32 cellular contexts compared by ENCODE assay signal in the genomic region with DNA sequence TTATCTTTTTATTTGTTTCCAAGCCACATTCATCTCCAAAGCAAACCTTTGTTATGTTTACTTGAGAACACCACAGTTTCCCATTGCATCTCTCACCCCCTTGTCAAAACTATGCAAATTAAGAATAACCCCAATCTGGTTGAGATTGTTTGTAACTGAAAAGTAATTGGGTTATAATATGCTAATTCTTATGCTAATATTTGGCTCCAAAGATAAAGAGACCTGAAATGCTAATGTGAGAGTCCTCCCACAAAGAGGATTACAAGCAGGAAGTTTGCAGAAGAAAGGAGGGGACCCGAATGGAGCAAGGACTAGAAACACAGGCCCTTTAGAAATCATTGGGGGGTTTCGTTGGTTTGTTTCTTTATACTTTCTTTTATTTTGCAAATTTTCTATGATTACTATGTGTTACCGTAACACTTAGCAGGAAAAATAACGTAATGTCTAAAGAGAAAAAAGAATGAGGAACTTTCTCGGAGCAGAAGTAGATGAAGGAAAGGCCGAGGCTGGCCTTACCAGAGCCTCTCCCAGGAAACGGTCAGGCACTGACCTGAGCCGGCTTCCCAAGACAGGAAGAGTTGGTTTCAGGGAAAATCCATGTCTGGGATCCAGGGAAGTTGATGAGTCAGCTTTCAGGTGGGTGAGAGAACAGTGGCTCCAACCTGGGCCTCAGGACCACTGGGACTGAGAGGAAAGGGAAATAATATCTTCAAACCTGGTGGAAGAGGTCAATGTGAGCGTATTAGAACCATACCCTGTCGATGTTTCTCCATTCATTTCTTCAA.
DNase-seq lines count a peak whose midpoint lies in the region; ATAC-seq, FAIRE-seq and TF ChIP-seq lines count a peak whose summit lies in the region.
"Had no signal": no experiment of that assay in that cellular context is flagged by ENCODE, and none has a peak within 500 bp of the region (broad histone marks: within the 10 kb centered on the region; RNA-seq: fewer than 3 reads in every experiment).

No MANE protein-coding gene starts in this region.

- no peaks in the 10 kb centered on the region for H3K27me3 Mint-ChIP-seq in CD4-positive, alpha-beta memory T cell
- H3K27me3 Mint-ChIP-seq in neural progenitor cell (ENCODE audit: insufficient read depth, low read depth), result no peaks in the 10 kb centered on the region
- H3K27me3 Mint-ChIP-seq: activated naive CD8-positive, alpha-beta T cell had no signal

- H3K27ac Mint-ChIP-seq in CD4-positive, alpha-beta memory T cell, result peak overlapping the region in 5 of 7 donors; percentile 38 to 77 (median 70)
- no peak overlapping the region for H3K27ac Mint-ChIP-seq in neural progenitor cell
- H3K27ac Mint-ChIP-seq: activated naive CD8-positive, alpha-beta T cell; HFFc6 had no signal

- peaks cover 46% of the 10 kb centered on the region for H3K4me1 ChIP-seq in CD4-positive, alpha-beta memory T cell (ENCODE audit: insufficient read depth, low read length)
- H3K4me1 ChIP-seq in HUES6 (ENCODE audit: control insufficient read depth, insufficient read depth, low read length), result peaks cover 30% of the 10 kb centered on the region
- H3K4me1 ChIP-seq in H1 (replicated peaks in 1 of 4; ENCODE audit: control insufficient read depth in 3 of 4, insufficient read depth in 4 of 4, low read length in 3 of 4), result peaks cover 2 to 17% (median 9%) of the 10 kb centered on the region in 4 experiments; a peak in 6 of 7 replicates
- peaks cover 10% of the 10 kb centered on the region for H3K4me1 ChIP-seq in neural progenitor cell
- H3K4me1 ChIP-seq in upper lobe of left lung, result no peaks in the 10 kb centered on the region
- H3K4me1 ChIP-seq: BE2C, left lung, uterus had no signal

- POLR2A ChIA-PET in CD4-positive, alpha-beta memory T cell (lab: Charles Lee; ENCODE audit: partially characterized antibody), result interaction anchor here (10.2 kb wide), 1 partner anchor 14 kb away, joined by 247 read pairs; no protein-coding TSS in a partner anchor
- POLR2A ChIA-PET in H1 (lab: Charles Lee; ENCODE audit: partially characterized antibody), result interaction anchor here (1.3 kb wide), 1 partner anchor 20 kb away, joined by 4 read pairs; no protein-coding TSS in a partner anchor

- H2AK5ac ChIP-seq in H1 (ENCODE audit: low read depth, low read length), result no peak overlapping the region

- no peak overlapping the region for H2BK5ac ChIP-seq in H1 (ENCODE audit: low read depth, low read length)

- H3K23ac ChIP-seq in H1 (ENCODE audit: insufficient read length), result no peak overlapping the region

- no peaks in the 10 kb centered on the region for H3K36me3 ChIP-seq in CD4-positive, alpha-beta memory T cell (ENCODE audit: insufficient read depth, low read length)
- H3K36me3 ChIP-seq in HUES6 (ENCODE audit: control insufficient read depth, insufficient read depth, low read length), result no peaks in the 10 kb centered on the region
- H3K36me3 ChIP-seq in H1 (ENCODE audit: control insufficient read depth in 2 of 4, insufficient read depth in 4 of 4, low read length in 3 of 4), result no peaks in the 10 kb centered on the region
- H3K36me3 ChIP-seq in neural progenitor cell, result no peaks in the 10 kb centered on the region
- no peaks in the 10 kb centered on the region for H3K36me3 ChIP-seq in upper lobe of left lung
- H3K36me3 ChIP-seq: BE2C, left lung, uterus had no signal

- no peaks in the 10 kb centered on the region for H3K27me3 ChIP-seq in CD4-positive, alpha-beta memory T cell (ENCODE audit: insufficient read depth, low read length)
- H3K27me3 ChIP-seq in HUES6 (ENCODE audit: control insufficient read depth, insufficient read depth, low read length) (no peaks in the 10 kb centered on the region; the same call in 1 of the 2 replicates), H1 (replicated peaks in 1 of 4; ENCODE audit: control insufficient read depth in 3 of 4, extremely low read depth in 1 of 4, insufficient read depth in 3 of 4, low read length in 3 of 4) (peaks cover 0 to 16% (median 10%) of the 10 kb centered on the region in 4 experiments; a peak in 3 of 7 replicates), neural progenitor cell (no peaks in the 10 kb centered on the region), upper lobe of left lung (no peaks in the 10 kb centered on the region)
- H3K27me3 ChIP-seq: BE2C, hepatocyte, testis, uterus had no signal

- H4K20me1 ChIP-seq in H1 (replicated peaks in 1 of 2; ENCODE audit: control insufficient read depth in 1 of 2, insufficient read depth in 2 of 2, low read length in 2 of 2) (no peaks in the 10 kb centered on the region), neural progenitor cell (ENCODE audit: low read depth) (no peaks in the 10 kb centered on the region)

- H3K9ac ChIP-seq in HUES6 (ENCODE audit: low read length) (no peak overlapping the region), H1 (replicated peaks in 1 of 4; ENCODE audit: extremely low read depth in 1 of 4, low read depth in 3 of 4, low read length in 3 of 4) (no peak overlapping the region), neural progenitor cell (no peak overlapping the region)
- H3K9ac ChIP-seq: SK-N-SH had no signal

- H3K79me1 ChIP-seq in H1 (ENCODE audit: low read depth, low read length), result no peaks in the 10 kb centered on the region

- CTCF ChIA-PET in CD4-positive, alpha-beta memory T cell (lab: Charles Lee; ENCODE audit: partially characterized antibody), result interaction anchor here (10.8 to 12.7 kb wide), 2 partner anchors 21 to 169 kb away, joined by 231 to 258 read pairs; no protein-coding TSS in a partner anchor
- CTCF ChIA-PET in H1 (lab: Charles Lee; ENCODE audit: partially characterized antibody), result interaction anchor here (0.6 to 2.1 kb wide), 7 partner anchors 8 to 179 kb away, joined by 3 to 5 read pairs (median 3); no protein-coding TSS in a partner anchor

- no peaks in the 10 kb centered on the region for H3F3A ChIP-seq in neural progenitor cell (ENCODE audit: low read depth)

- TF ChIP-seq CTCF in H1 (IDR thresholded peaks at IDR 0.05; ENCODE audit: control extremely low read depth in 1 of 3, insufficient read depth in 1 of 3, low read depth in 1 of 3, low read length in 3 of 3), result no peak
- TF ChIP-seq CTCF in neural progenitor cell (IDR thresholded peaks at IDR 0.05), result no peak
- TF ChIP-seq CTCF in upper lobe of left lung (IDR thresholded peaks at IDR 0.05), result no peak

- ATAC-seq in upper lobe of left lung (ENCODE audit: low FRiP score in 2 of 2) (no peak), GM18867 (IDR thresholded peaks at IDR 0.05; ENCODE audit: unreplicated experiment) (no peak)
- ATAC-seq: left lung; Right ventricle myocardium inferior; stimulated activated naive CD8-positive, alpha-beta T cell treated with anti-CD3 and anti-CD28 coated beads, Interleukin-15, Interleukin-2, amounts not matched to agents 100 U/mL and 50 U/mL, for 24 hours had no signal

- H3K9me3 ChIP-seq in CD4-positive, alpha-beta memory T cell (ENCODE audit: control insufficient read depth in 1 of 2, low read length in 2 of 2), result no peaks in the 10 kb centered on the region
- no peaks in the 10 kb centered on the region for H3K9me3 ChIP-seq in HUES6 (ENCODE audit: control insufficient read depth, insufficient read depth, low read depth, low read length)
- no peaks in the 10 kb centered on the region for H3K9me3 ChIP-seq in H1 (ENCODE audit: insufficient read depth in 2 of 2, low read depth in 1 of 2, low read length in 1 of 2)
- no peaks in the 10 kb centered on the region for H3K9me3 ChIP-seq in neural progenitor cell (ENCODE audit: low read depth)
- H3K9me3 ChIP-seq in upper lobe of left lung, result no peaks in the 10 kb centered on the region
- H3K9me3 ChIP-seq: BE2C, left lung, SK-N-SH, testis, uterus had no signal

- H2BK12ac ChIP-seq in H1 (ENCODE audit: low read depth, low read length), result peak overlapping the region; percentile 92; the same call in 1 of the 2 replicates

- peaks cover 31 to 64% (median 44%) of the 10 kb centered on the region in 4 donors for H3K4me1 Mint-ChIP-seq in CD4-positive, alpha-beta memory T cell
- H3K4me1 Mint-ChIP-seq in neural progenitor cell, result peaks cover 7% of the 10 kb centered on the region

- H4K5ac ChIP-seq in H1 (ENCODE audit: insufficient read length, low read depth, low read length), result no peak overlapping the region

- intact Hi-C loops in CD4-positive, alpha-beta memory T cell (cut with micrococcal nuclease), result no loop called here

- no peak overlapping the region for H3K27ac ChIP-seq in CD4-positive, alpha-beta memory T cell (ENCODE audit: low read depth, low read length)
- 0 out of 2 replicates have a peak overlapping the region, but pooled peaks have one; percentile 2 for H3K27ac ChIP-seq in HUES6 (ENCODE audit: low read depth, low read length)
- no peak overlapping the region for H3K27ac ChIP-seq in H1 (ENCODE audit: low read depth, low read length)
- no peak overlapping the region for H3K27ac ChIP-seq in neural progenitor cell
- no peak overlapping the region for H3K27ac ChIP-seq in upper lobe of left lung
- H3K27ac ChIP-seq: hepatocyte, testis, uterus had no signal

- no peak for TF ChIP-seq POLR2A in H1 (IDR thresholded peaks at IDR 0.05; ENCODE audit: control extremely low read depth in 1 of 2, low read depth in 2 of 2, low read length in 2 of 2)
- no peak for TF ChIP-seq POLR2A in upper lobe of left lung (IDR thresholded peaks at IDR 0.05)

- no peaks in the 10 kb centered on the region for H3K9me3 Mint-ChIP-seq in CD4-positive, alpha-beta memory T cell
- peaks cover 6% of the 10 kb centered on the region for H3K9me3 Mint-ChIP-seq in neural progenitor cell
- H3K9me3 Mint-ChIP-seq: HFFc6 had no signal

- no peak overlapping the region for H2AFZ ChIP-seq in H1 (ENCODE audit: low read length)
- H2AFZ ChIP-seq in neural progenitor cell (replicated peaks), result peak overlapping the region; percentile 66
- H2AFZ ChIP-seq: hepatocyte had no signal

- TF ChIP-seq RAD21 in H1 (IDR thresholded peaks at IDR 0.05 in 1 of 2, conservative IDR thresholded peaks at IDR 0.05 in 1 of 2; ENCODE audit: low read depth in 2 of 2, low read length in 2 of 2), result no peak

- H3K18ac ChIP-seq in H1 (ENCODE audit: extremely low read depth, low read length), result 0 out of 2 replicates have a peak overlapping the region, but pooled peaks have one; percentile 38

- no peak overlapping the region for H2BK120ac ChIP-seq in H1 (replicated peaks; ENCODE audit: low read depth, low read length)

- FAIRE-seq in H1 (lab: Jason Lieb, UNC), result no peak
- FAIRE-seq: endothelial cell of umbilical vein, GM12892, small intestine had no signal

- H4K8ac ChIP-seq in H1 (ENCODE audit: extremely low read depth, insufficient read depth, low read length), result no peak overlapping the region

- TF ChIP-seq EP300 in H1 (IDR thresholded peaks at IDR 0.05; ENCODE audit: borderline replicate concordance in 1 of 2, low read depth in 2 of 2, low read length in 2 of 2), result no peak
- TF ChIP-seq EP300 in upper lobe of left lung (IDR thresholded peaks at IDR 0.05), result no peak

- peak overlapping the region in 2 of 8 donors; percentile 25 to 32 for H3K4me3 Mint-ChIP-seq in CD4-positive, alpha-beta memory T cell
- H3K4me3 Mint-ChIP-seq in neural progenitor cell, result no peak overlapping the region
- H3K4me3 Mint-ChIP-seq: activated naive CD8-positive, alpha-beta T cell; HFFc6 had no signal

- H2BK15ac ChIP-seq in H1 (ENCODE audit: low read length), result 0 out of 2 replicates have a peak overlapping the region, but pooled peaks have one; percentile 46

- 50% methylated on average over 10 of the region's 10 CpGs; no CpG with 5 or more reads in 1 of the 2 experiments for WGBS in H1 (ENCODE audit: extremely low coverage in 1 of 2, insufficient coverage in 1 of 2, insufficient read length in 1 of 2, insufficient replicate concordance in 2 of 2, low coverage in 1 of 2, low lambda C conversion rate in 2 of 2, missing lambda C conversion rate in 1 of 2), 2 experiments
- 59 to 63% methylated on average over 10 of the region's 10 CpGs for whole genome bisulfite sequencing in upper lobe of left lung, 2 donors

- no peaks in the 10 kb centered on the region; the same call in 1 of the 2 replicates for H3K23me2 ChIP-seq in H1 (ENCODE audit: low read depth, low read length)

- peak overlapping the region; percentile 88; the same call in 1 of the 2 replicates for H2BK20ac ChIP-seq in H1 (ENCODE audit: low read length)

- no peak overlapping the region for H3K4me3 ChIP-seq in CD4-positive, alpha-beta memory T cell (ENCODE audit: low read length in 2 of 2)
- H3K4me3 ChIP-seq in HUES6 (ENCODE audit: low read depth, low read length), result no peak overlapping the region
- H3K4me3 ChIP-seq in H1 (ENCODE audit: extremely low read depth in 1 of 4, insufficient read depth in 2 of 4, low read depth in 3 of 4, low read length in 4 of 4), result 0 out of 8 replicates have a peak overlapping the region, but pooled peaks of 1 of the 4 experiments have one; percentile 7
- H3K4me3 ChIP-seq in neural progenitor cell, result no peak overlapping the region
- H3K4me3 ChIP-seq in upper lobe of left lung, result no peak overlapping the region
- H3K4me3 ChIP-seq: hepatocyte, left lung, testis, uterus had no signal

- H3K14ac ChIP-seq in H1 (ENCODE audit: insufficient read length), result no peak overlapping the region

- no peak overlapping the region for H3K4ac ChIP-seq in H1 (replicated peaks; ENCODE audit: insufficient read length, low read depth, low read length)

- H3K36me3 Mint-ChIP-seq in CD4-positive, alpha-beta memory T cell, result peaks cover 18 to 56% of the 10 kb centered on the region in 2 donors
- H3K36me3 Mint-ChIP-seq in neural progenitor cell, result no peaks in the 10 kb centered on the region
- H3K36me3 Mint-ChIP-seq: activated naive CD8-positive, alpha-beta T cell had no signal

- peak overlapping the region in 1 of 2 experiments; percentile 13; a peak in 1 of 4 replicates for H3K4me2 ChIP-seq in H1 (ENCODE audit: insufficient read depth in 1 of 2, low read depth in 2 of 2, low read length in 2 of 2)
- H3K4me2 ChIP-seq in neural progenitor cell, result no peak overlapping the region
- H3K4me2 ChIP-seq: hepatocyte, SK-N-SH had no signal

- H3K56ac ChIP-seq in H1 (replicated peaks; ENCODE audit: insufficient read length, low read depth, low read length), result no peak overlapping the region

- H4K91ac ChIP-seq in H1 (replicated peaks; ENCODE audit: insufficient read length, low read length), result no peak overlapping the region

- H3K79me2 ChIP-seq in H1 (ENCODE audit: control insufficient read depth in 1 of 2, insufficient read depth in 2 of 2, low read length in 2 of 2) (no peaks in the 10 kb centered on the region), neural progenitor cell (ENCODE audit: low read depth) (no peaks in the 10 kb centered on the region)
- H3K79me2 ChIP-seq: hepatocyte had no signal

- DNase-seq in CD4-positive, alpha-beta memory T cell, result no peak
- DNase-seq in H1 (ENCODE audit: low read depth in 1 of 2, low spot score in 2 of 2) (no peak), neural progenitor cell (ENCODE audit: low spot score) (no peak), upper lobe of left lung (no peak), NCI-H2171 treated with DMSO at 0.1 percent for 48 hours (lab: John Stamatoyannopoulos, UW) (no peak)
- DNase-seq: activated CD4-positive, alpha-beta T cell treated with anti-CD3 and anti-CD28 coated beads, Interleukin-2, amount 50 U/mL, for 48 hours; activated CD4-positive, CD25-positive, alpha-beta regulatory T cell treated with anti-CD3 and anti-CD28 coated beads, Interleukin-2, amount 50 U/mL, for 72 hours; activated effector memory CD4-positive, alpha-beta T cell treated with Interleukin-2 at 50 U/mL for 16 hours; activated T-cell treated with anti-CD3 and anti-CD28 coated beads for 4 hours; BE2C; DMS53; HFFc6; Karpas-422; left lung; mesenchymal stem cell; NCI-H1417 treated with DMSO at 0.1 percent for 48 hours; NCI-H2029 treated with DMSO at 0.1 percent for 48 hours; NCI-H2227 treated with DMSO at 0.1 percent for 48 hours; NCI-H526 treated with DMSO at 0.1 percent for 48 hours; SK-N-SH; small intestine; stimulated activated naive CD8-positive, alpha-beta T cell treated with anti-CD3 and anti-CD28 coated beads, Interleukin-15, Interleukin-2, amounts not matched to agents 100 U/mL and 50 U/mL, for 24 hours; T-helper 2 cell; testis; uterus had no signal
